ENCODE assay signal across 30 cellular contexts in genomic region chr4:38463268-38463958, GRCh38.
"Had no signal": no experiment of that assay in that cellular context is flagged by ENCODE, and none has a peak within 500 bp of the region (broad histone marks: within the 10 kb centered on the region; RNA-seq: fewer than 3 reads in every experiment).

No MANE protein-coding gene starts in this region.

- H3K27ac ChIP-seq: adrenal gland, breast epithelium, cardiac muscle cell, coronary artery, dorsolateral prefrontal cortex, esophagus muscularis mucosa, gastroesophageal sphincter, heart right ventricle had no signal

- H3K36me3 ChIP-seq: adrenal gland, breast epithelium, cardiac muscle cell, esophagus muscularis mucosa, gastroesophageal sphincter, heart right ventricle had no signal

- DNase-seq: activated CD4-positive, alpha-beta memory T cell treated with anti-CD3 and anti-CD28 coated beads for 36 hours; activated CD4-positive, alpha-beta T cell treated with anti-CD3 and anti-CD28 coated beads for 36 hours; activated CD4-positive, alpha-beta T cell treated with anti-CD3 and anti-CD28 coated beads, Interleukin-2, amount 10 ng/mL, durations not matched to agents 24 days and 14 days; activated CD4-positive, CD25-positive, alpha-beta regulatory T cell; activated CD4-positive, CD25-positive, alpha-beta regulatory T cell treated with anti-CD3 and anti-CD28 coated beads, Interleukin-2, amount 50 U/mL, for 72 hours; activated CD8-positive, alpha-beta memory T cell treated with anti-CD3 and anti-CD28 coated beads, Interleukin-2, amount 10 ng/mL, durations not matched to agents 7 days and 5 days; activated CD8-positive, alpha-beta memory T cell treated with anti-CD3 and anti-CD28 coated beads, Interleukin-2, amount 50 U/mL, for 4 hours; activated CD8-positive, alpha-beta T cell treated with anti-CD3 and anti-CD28 coated beads, Interleukin-2, amount 10 ng/mL, durations not matched to agents 7 days and 5 days; activated effector memory CD4-positive, alpha-beta T cell treated with anti-CD3 and anti-CD28 coated beads, Interleukin-2, amount 50 U/mL, for 16 hours; activated naive CD4-positive, alpha-beta T cell treated with anti-CD3 and anti-CD28 coated beads for 36 hours; activated naive CD8-positive, alpha-beta T cell treated with anti-CD3 and anti-CD28 coated beads for 36 hours; activated naive CD8-positive, alpha-beta T cell treated with anti-CD3 and anti-CD28 coated beads, Interleukin-2, amount 50 U/mL, for 24 hours; activated T-cell treated with anti-CD3 and anti-CD28 coated beads, Interleukin-2, amount 50 U/mL, for 1 hour; activated T-cell treated with anti-CD3 and anti-CD28 coated beads, Interleukin-2, amount 50 U/mL, for 48 hours; adrenal gland; amygdala; aorta; dorsolateral prefrontal cortex; effector memory CD4-positive, alpha-beta T cell; endodermal cell; foreskin melanocyte; heart right ventricle; T-helper 1 cell; T-helper 17 cell; T1000 had no signal

- ATAC-seq: activated CD4-positive, alpha-beta T cell treated with anti-CD3 and anti-CD28 coated beads for 36 hours; activated CD8-positive, alpha-beta memory T cell treated with anti-CD3 and anti-CD28 coated beads, Interleukin-2, amount 10 ng/mL, durations not matched to agents 7 days and 5 days; activated CD8-positive, alpha-beta T cell treated with anti-CD3 and anti-CD28 coated beads, Interleukin-2, amount 10 ng/mL, durations not matched to agents 7 days and 5 days; activated naive CD8-positive, alpha-beta T cell treated with anti-CD3 and anti-CD28 coated beads, Interleukin-2, amount 50 U/mL, for 24 hours; gastroesophageal sphincter; heart right ventricle; T-helper 17 cell had no signal

- H3K9me3 ChIP-seq: breast epithelium, esophagus muscularis mucosa, gastroesophageal sphincter had no signal

- H3K27me3 ChIP-seq: adrenal gland, breast epithelium, cardiac muscle cell, dorsolateral prefrontal cortex, esophagus muscularis mucosa, gastroesophageal sphincter, heart right ventricle had no signal

- H3K4me3 ChIP-seq: adrenal gland, breast epithelium, cardiac muscle cell, coronary artery, dorsolateral prefrontal cortex, esophagus muscularis mucosa, gastroesophageal sphincter, heart right ventricle had no signal

- H3K4me1 ChIP-seq: adrenal gland, breast epithelium had no signal
